ENCODE assay signal across 1 cellular context in genomic region chr7:128908750-128909385, GRCh38.
TF ChIP-seq lines count a peak whose summit lies in the region.

No MANE protein-coding gene starts in this region.

TF ChIP-seq in HepG2, 621 proteins besides CTCF, POLR2A, EP300 and RAD21:
- TF ChIP-seq MLX (CRISPR knock-in tag; IDR thresholded peaks at IDR 0.05) (no peak), PBX3 (CRISPR knock-in tag; IDR thresholded peaks at IDR 0.05; ENCODE audit: borderline replicate concordance) (no peak), GFI1 (CRISPR knock-in tag; IDR thresholded peaks at IDR 0.05; ENCODE audit: borderline replicate concordance) (no peak), ZNF850 (CRISPR knock-in tag; conservative IDR thresholded peaks at IDR 0.05) (no peak), MLXIP (CRISPR knock-in tag; IDR thresholded peaks at IDR 0.05; ENCODE audit: borderline replicate concordance) (no peak), ZKSCAN5 (CRISPR knock-in tag; IDR thresholded peaks at IDR 0.05) (no peak), ZNF841 (CRISPR knock-in tag; IDR thresholded peaks at IDR 0.05; ENCODE audit: borderline replicate concordance) (no peak), PRPF4 (IDR thresholded peaks at IDR 0.05; ENCODE audit: low read depth, low read length, poor library complexity, severe bottlenecking) (no peak), ETS1 (CRISPR knock-in tag; IDR thresholded peaks at IDR 0.05) (no peak), TARDBP (CRISPR knock-in tag; IDR thresholded peaks at IDR 0.05) (no peak)
- TF ChIP-seq, protein P1, sequence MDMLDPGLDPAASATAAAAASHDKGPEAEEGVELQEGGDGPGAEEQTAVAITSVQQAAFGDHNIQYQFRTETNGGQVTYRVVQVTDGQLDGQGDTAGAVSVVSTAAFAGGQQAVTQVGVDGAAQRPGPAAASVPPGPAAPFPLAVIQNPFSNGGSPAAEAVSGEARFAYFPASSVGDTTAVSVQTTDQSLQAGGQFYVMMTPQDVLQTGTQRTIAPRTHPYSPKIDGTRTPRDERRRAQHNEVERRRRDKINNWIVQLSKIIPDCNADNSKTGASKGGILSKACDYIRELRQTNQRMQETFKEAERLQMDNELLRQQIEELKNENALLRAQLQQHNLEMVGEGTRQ (IDR thresholded peaks at IDR 0.05; ENCODE audit: low read depth, low read length) = no peak
- TF ChIP-seq, protein P1 (CRISPR knock-in tag; IDR thresholded peaks at IDR 0.05; ENCODE audit: borderline replicate concordance) = no peak
- TF ChIP-seq, protein P2, sequence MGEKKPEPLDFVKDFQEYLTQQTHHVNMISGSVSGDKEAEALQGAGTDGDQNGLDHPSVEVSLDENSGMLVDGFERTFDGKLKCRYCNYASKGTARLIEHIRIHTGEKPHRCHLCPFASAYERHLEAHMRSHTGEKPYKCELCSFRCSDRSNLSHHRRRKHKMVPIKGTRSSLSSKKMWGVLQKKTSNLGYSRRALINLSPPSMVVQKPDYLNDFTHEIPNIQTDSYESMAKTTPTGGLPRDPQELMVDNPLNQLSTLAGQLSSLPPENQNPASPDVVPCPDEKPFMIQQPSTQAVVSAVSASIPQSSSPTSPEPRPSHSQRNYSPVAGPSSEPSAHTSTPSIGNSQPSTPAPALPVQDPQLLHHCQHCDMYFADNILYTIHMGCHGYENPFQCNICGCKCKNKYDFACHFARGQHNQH (CRISPR knock-in tag; IDR thresholded peaks at IDR 0.05) = no peak
